ENCODE assay signal across 29 cellular contexts in the genomic region with DNA sequence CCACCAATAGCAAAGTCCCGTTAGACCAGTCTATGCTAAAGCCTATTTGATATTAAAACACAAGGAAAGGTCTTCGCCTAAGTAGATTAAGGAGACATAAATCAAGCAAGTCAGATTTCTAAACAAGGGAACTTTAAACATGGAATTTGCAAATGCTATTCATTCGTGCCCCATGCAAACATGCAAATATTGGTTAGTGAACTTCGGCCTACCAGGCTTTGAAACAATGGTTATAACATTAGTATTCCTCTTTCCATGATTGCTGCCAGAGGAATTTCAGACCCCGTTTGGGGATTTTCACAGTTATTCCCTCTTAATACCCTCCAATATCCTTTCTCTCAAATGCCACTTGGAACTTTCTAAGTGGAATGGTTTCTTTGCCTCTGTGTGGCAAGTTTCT.
"Had no signal": no experiment of that assay in that cellular context is flagged by ENCODE, and none has a peak within 500 bp of the region (broad histone marks: within the 10 kb centered on the region; RNA-seq: fewer than 3 reads in every experiment).

No MANE protein-coding gene starts in this region.

- ATAC-seq: activated CD4-positive, alpha-beta T cell treated with anti-CD3 and anti-CD28 coated beads for 36 hours; activated CD8-positive, alpha-beta memory T cell treated with anti-CD3 and anti-CD28 coated beads, Interleukin-2, amount 10 ng/mL, durations not matched to agents 7 days and 5 days; activated CD8-positive, alpha-beta T cell treated with anti-CD3 and anti-CD28 coated beads, Interleukin-2, amount 10 ng/mL, durations not matched to agents 7 days and 5 days; activated naive CD4-positive, alpha-beta T cell treated with anti-CD3 and anti-CD28 coated beads, Interleukin-2, amount 50 U/mL, for 72 hours; activated T-cell treated with anti-CD3 and anti-CD28 coated beads, Interleukin-2, amount 50 U/mL, for 72 hours; esophagus mucosa had no signal

- H3K27ac ChIP-seq: brain microvascular endothelial cell, coronary artery, dorsolateral prefrontal cortex had no signal

- H3K27me3 ChIP-seq: brain microvascular endothelial cell, dorsolateral prefrontal cortex had no signal

- DNase-seq: activated CD4-positive, alpha-beta memory T cell treated with anti-CD3 and anti-CD28 coated beads for 36 hours; activated CD4-positive, alpha-beta T cell treated with anti-CD3 and anti-CD28 coated beads for 36 hours; activated CD4-positive, alpha-beta T cell treated with anti-CD3 and anti-CD28 coated beads, Interleukin-2, amount 10 ng/mL, durations not matched to agents 24 days and 14 days; activated CD4-positive, CD25-positive, alpha-beta regulatory T cell; activated CD4-positive, CD25-positive, alpha-beta regulatory T cell treated with anti-CD3 and anti-CD28 coated beads, Interleukin-2, amount 50 U/mL, for 72 hours; activated CD8-positive, alpha-beta memory T cell treated with anti-CD3 and anti-CD28 coated beads, Interleukin-2, amount 10 ng/mL, durations not matched to agents 7 days and 5 days; activated CD8-positive, alpha-beta memory T cell treated with anti-CD3 and anti-CD28 coated beads, Interleukin-2, amount 50 U/mL, for 4 hours; activated CD8-positive, alpha-beta T cell treated with anti-CD3 and anti-CD28 coated beads, Interleukin-2, amount 10 ng/mL, durations not matched to agents 7 days and 5 days; activated gamma-delta T cell; activated naive CD4-positive, alpha-beta T cell; activated naive CD4-positive, alpha-beta T cell treated with anti-CD3 and anti-CD28 coated beads, Interleukin-2, amount 10 ng/mL, durations not matched to agents 7 days and 5 days; activated naive CD8-positive, alpha-beta T cell treated with anti-CD3 and anti-CD28 coated beads, Interleukin-2, amount 10 ng/mL, durations not matched to agents 7 days and 5 days; activated T-cell treated with anti-CD3 and anti-CD28 coated beads, Interleukin-2, amount 50 U/mL, for 1 hour; activated T-cell treated with anti-CD3 and anti-CD28 coated beads, Interleukin-2, amount 50 U/mL, for 72 hours; amniotic stem cell; anterior cingulate cortex; brain microvascular endothelial cell; dorsolateral prefrontal cortex; effector memory CD4-positive, alpha-beta T cell; endodermal cell; foreskin fibroblast; head of caudate nucleus; T-helper 2 cell had no signal

- H3K36me3 ChIP-seq: brain microvascular endothelial cell had no signal

- FAIRE-seq: astrocyte, bronchial epithelial cell, frontal cortex had no signal

- H3K4me3 ChIP-seq: coronary artery, dorsolateral prefrontal cortex had no signal
